Comparison of ENCODE assay signal across 9 cellular contexts in genomic region chr12:15280930-15281329, GRCh38. TPM values are rescaled to one million over a fixed set of nuclear protein-coding genes. Genes with fewer than 3 reads are reported as not detected.
"Had no signal": no experiment of that assay in that cellular context is flagged by ENCODE, and none has a peak within 500 bp of the region (broad histone marks: within the 10 kb centered on the region; RNA-seq: fewer than 3 reads in every experiment).

No MANE protein-coding gene starts in this region.

- H3K4me3 ChIP-seq: K562 had no signal

- DNase-seq: IMR-90, KBM-7 had no signal

- H3K27ac ChIP-seq: HL-60 had no signal

- FAIRE-seq: HepG2, HTR-8/SVneo, K562 had no signal

RNA-seq across cellular contexts. Expression of gene PTPRO, which starts 41.4 kb away (rescaled TPM):
- total RNA-seq: HepG2, HT1080 had no signal
- polyA plus RNA-seq: K562 had no signal

RNA-seq across cellular contexts. Expression of gene RERG, which starts 59.7 kb away (rescaled TPM):
- total RNA-seq: HepG2, HT-29, HT1080, IMR-90 had no signal
- polyA plus RNA-seq: HepG2, IgD-negative memory B cell, IMR-90 had no signal
